In genomic region chr10:71746344-71747037, GRCh38 we compare ENCODE assay signal across 8 cellular contexts. TPM values are rescaled to one million over a fixed set of nuclear protein-coding genes. Genes with fewer than 3 reads are reported as not detected.
DNase-seq lines count a peak whose midpoint lies in the region; ATAC-seq, FAIRE-seq and TF ChIP-seq lines count a peak whose summit lies in the region.

No MANE protein-coding gene starts in this region.

- H3K4me3 ChIP-seq in dorsolateral prefrontal cortex, result no peak overlapping the region

- peak in 1 of 10 experiments; percentile 38 for DNase-seq in CD4-positive, alpha-beta T cell
- DNase-seq in MV-4-11 (lab: John Stamatoyannopoulos, UW) (peak; percentile 95), dorsolateral prefrontal cortex (no peak), naive B cell (no peak), SW 1271 (lab: John Stamatoyannopoulos, UW) (no peak), urothelium cell line (ENCODE audit: low spot score) (no peak), amniotic stem cell (lab: John Stamatoyannopoulos, UW) (no peak)

- peak overlapping the region; percentile 96 for H3K27ac Mint-ChIP-seq in CD4-positive, alpha-beta T cell
- H3K27ac Mint-ChIP-seq in naive B cell, result peak overlapping the region in 5 of 6 donors; percentile 67 to 99 (median 88)

- peaks cover 26% of the 10 kb centered on the region for H3K36me3 Mint-ChIP-seq in CD4-positive, alpha-beta T cell (ENCODE audit: low read depth)
- peaks cover 0 to 7% of the 10 kb centered on the region in 2 donors for H3K36me3 Mint-ChIP-seq in naive B cell

- H3K27me3 ChIP-seq in CD4-positive, alpha-beta T cell (ENCODE audit: control insufficient read depth, insufficient read depth, low read length), result no peaks in the 10 kb centered on the region
- H3K27me3 ChIP-seq in dorsolateral prefrontal cortex, result no peaks in the 10 kb centered on the region

- H3K27me3 Mint-ChIP-seq in CD4-positive, alpha-beta T cell, result no peaks in the 10 kb centered on the region
- no peaks in the 10 kb centered on the region for H3K27me3 Mint-ChIP-seq in naive B cell

- POLR2A ChIA-PET in CD4-positive, alpha-beta T cell (lab: Charles Lee), result interaction anchor here (1.2 to 19.3 kb wide), 5 partner anchors 11 to 51 kb away, joined by 3 to 416 read pairs (median 20); partner anchors contain the start of gene VSIR

- H3K4me1 Mint-ChIP-seq in CD4-positive, alpha-beta T cell (ENCODE audit: low read depth), result peaks cover 97% of the 10 kb centered on the region
- H3K4me1 Mint-ChIP-seq in naive B cell, result peaks cover 65 to 77% (median 76%) of the 10 kb centered on the region in 3 donors

- no peak for ATAC-seq in CD4-positive, alpha-beta T cell (ENCODE audit: poor library complexity)
- ATAC-seq in naive B cell (ENCODE audit: low read depth in 2 of 2) (no peak), GM18867 (IDR thresholded peaks at IDR 0.05; ENCODE audit: unreplicated experiment) (no peak)

- CTCF ChIA-PET in CD4-positive, alpha-beta T cell (lab: Charles Lee), result interaction anchor here (0.9 to 4.8 kb wide), 4 partner anchors 11 to 38 kb away, joined by 3 to 27 read pairs (median 4); partner anchors contain the start of gene VSIR

- intact Hi-C loops in CD4-positive, alpha-beta T cell (cut with DNase I, micrococcal nuclease), result no loop called here
- intact Hi-C loops in dorsolateral prefrontal cortex (cut with DNase I), result no loop called here

- peak overlapping the region; percentile 75 for H3K27ac ChIP-seq in CD4-positive, alpha-beta T cell (ENCODE audit: low read depth, low read length)
- H3K27ac ChIP-seq in dorsolateral prefrontal cortex, result peak overlapping the region in 37 of 59 donors; percentile 9 to 83 (median 57)

- FAIRE-seq in urothelium cell line (lab: Jason Lieb, UNC), result no peak

- no peaks in the 10 kb centered on the region for H3K9me3 ChIP-seq in CD4-positive, alpha-beta T cell (ENCODE audit: control insufficient read depth, low read length)

- no peaks in the 10 kb centered on the region for H3K9me3 Mint-ChIP-seq in CD4-positive, alpha-beta T cell
- peaks cover 0 to 2% (median 0%) of the 10 kb centered on the region in 7 donors for H3K9me3 Mint-ChIP-seq in naive B cell

- H3K4me3 Mint-ChIP-seq in CD4-positive, alpha-beta T cell, result peak overlapping the region; percentile 35
- H3K4me3 Mint-ChIP-seq in naive B cell, result peak overlapping the region in 5 of 8 donors; percentile 48 to 90 (median 76)

- TF ChIP-seq CTCF in CD4-positive, alpha-beta T cell (IDR thresholded peaks at IDR 0.05), result no peak
- peak in 2 of 56 donors; percentile 9 to 10 for TF ChIP-seq CTCF in dorsolateral prefrontal cortex (IDR thresholded peaks at IDR 0.05 in 54 of 56, conservative IDR thresholded peaks at IDR 0.05 in 2 of 56; ENCODE audit: low read depth in 1 of 56, partially characterized antibody in 56 of 56)

RNA-seq across cellular contexts. Expression of gene VSIR, which starts 26.8 kb away (rescaled TPM):
- total RNA-seq in CD4-positive, alpha-beta T cell, result 10 to 100 TPM; 86.2 to 91.4 TPM
- 100 to 1,000 TPM in 4 of 120 experiments, 10 to 100 TPM in 116; 23.3 to 173 (median 52.8) TPM for total RNA-seq in dorsolateral prefrontal cortex
- 10 to 100 TPM; 59.8 to 84.3 (median 64.0) TPM for polyA plus RNA-seq in naive B cell (ENCODE audit: low read depth in 6 of 6)

RNA-seq across cellular contexts. Expression of gene C10orf105, which starts 26.9 kb away (rescaled TPM):
- total RNA-seq in CD4-positive, alpha-beta T cell, result under 1 TPM; 0.25 to 0.36 TPM
- total RNA-seq in dorsolateral prefrontal cortex, result 10 to 100 TPM in 14 of 120 experiments, 1 to 10 TPM in 102, under 1 TPM in 4; 0.63 to 21.1 (median 4.3) TPM
- not detected for polyA plus RNA-seq in naive B cell (ENCODE audit: low read depth in 6 of 6)
